Comparison of ENCODE assay signal across 26 cellular contexts in genomic region chr6:1416820-1417219, GRCh38. TPM values are rescaled to one million over a fixed set of nuclear protein-coding genes. Genes with fewer than 3 reads are reported as not detected.
DNase-seq lines count a peak whose midpoint lies in the region; ATAC-seq, FAIRE-seq and TF ChIP-seq lines count a peak whose summit lies in the region.
"Had no signal": no experiment of that assay in that cellular context is flagged by ENCODE, and none has a peak within 500 bp of the region (broad histone marks: within the 10 kb centered on the region; RNA-seq: fewer than 3 reads in every experiment).

No MANE protein-coding gene starts in this region.

- WGBS in HepG2 (ENCODE audit: low lambda C conversion rate) = 33% methylated on average over 10 of the region's 11 CpGs
- WGBS in gastroesophageal sphincter (ENCODE audit: low coverage in 1 of 2), 2 donors = 81 to 92% methylated on average over 4 to 5 of the region's 11 CpGs

- H3K4me1 ChIP-seq in GM23338 (ENCODE audit: insufficient read depth) (0 out of 2 replicates have a peak, but pooled peaks cover 4% of the 10 kb centered on the region), SJSA1 (replicated peaks) (peaks cover 39% of the 10 kb centered on the region), HepG2 (ENCODE audit: insufficient read depth, low read length) (no peaks in the 10 kb centered on the region), gastroesophageal sphincter (peaks cover 0 to 4% (median 0%) of the 10 kb centered on the region in 3 donors)
- H3K4me1 ChIP-seq: A549; BE2C; BLaER1 treated with 17β-estradiol and CSF1 and Interleukin-3, amounts not matched to agents 10 nM and 100 nM; HAP-1 had no signal

- H3K4me3 Mint-ChIP-seq in GM23338 = no peak overlapping the region
- no peak overlapping the region for H3K4me3 Mint-ChIP-seq in stimulated activated effector memory CD8-positive, alpha-beta T cell treated with anti-CD3 and anti-CD28 coated beads, Interleukin-12 subunit alpha, Interleukin-12 subunit beta, amount 100 ng/mL, for 72 hours
- H3K4me3 Mint-ChIP-seq in activated CD4-positive, alpha-beta T cell treated with anti-CD3 and anti-CD28 coated beads, Interleukin-2, amount 10 ng/mL, durations not matched to agents 7 days and 5 days = no peak overlapping the region
- H3K4me3 Mint-ChIP-seq: CD14-positive monocyte; CD4-positive, alpha-beta T cell; HFFc6 had no signal

- ATAC-seq in GM23338 = no peak; the same call in 1 of the 3 replicates
- no peak; the same call in 2 of the 3 replicates for ATAC-seq in HepG2
- peak; percentile 19 for ATAC-seq in stimulated activated effector memory CD8-positive, alpha-beta T cell treated with anti-CD3 and anti-CD28 coated beads, Interleukin-12 subunit alpha, Interleukin-12 subunit beta, amount 100 ng/mL, for 72 hours
- ATAC-seq in gastroesophageal sphincter = no peak
- ATAC-seq: GM12878 had no signal

- FAIRE-seq in HepG2 (lab: Jason Lieb, UNC) = no peak
- FAIRE-seq: A549, D721Med, GM12878, GM19239 had no signal

- H3K27me3 ChIP-seq in GM23338 (ENCODE audit: insufficient read depth) = no peaks in the 10 kb centered on the region
- no peaks in the 10 kb centered on the region for H3K27me3 ChIP-seq in SJSA1 (replicated peaks)
- H3K27me3 ChIP-seq in HepG2 (ENCODE audit: control insufficient read depth in 1 of 2, insufficient read depth in 2 of 2, low read length in 2 of 2) = peaks cover 7 to 46% of the 10 kb centered on the region in 2 experiments; a peak in 4 of 5 replicates
- H3K27me3 ChIP-seq in gastroesophageal sphincter = no peaks in the 10 kb centered on the region
- H3K27me3 ChIP-seq: BLaER1 treated with 17β-estradiol and CSF1 and Interleukin-3, amounts not matched to agents 10 nM and 100 nM had no signal

- POLR2A ChIA-PET in HepG2 (lab: Yijun Ruan, JAX) = no interaction called here
- POLR2A ChIA-PET in activated CD4-positive, alpha-beta T cell treated with anti-CD3 and anti-CD28 coated beads, Interleukin-2, amount 10 ng/mL, durations not matched to agents 7 days and 5 days (lab: Charles Lee) = no interaction called here

- TF ChIP-seq POLR2A in HepG2 (IDR thresholded peaks at IDR 0.05; ENCODE audit: insufficient read depth in 1 of 2, low read depth in 2 of 2, low read length in 2 of 2) = no peak
- TF ChIP-seq POLR2A in gastroesophageal sphincter (IDR thresholded peaks at IDR 0.05) = no peak

- no peaks in the 10 kb centered on the region for H3K9me2 ChIP-seq in GM23338 (ENCODE audit: insufficient read depth)

- in situ Hi-C loops in HepG2 (cut with HindIII; ENCODE audit: extremely low pct_ligation_motif_present, low pct_unique_long_range_greater_than_20kb) = no loop called here

- CTCF ChIA-PET in HepG2 (lab: Yijun Ruan, JAX; ENCODE audit: low intra/inter-chr PET ratio, low total read pairs) = no interaction called here
- CTCF ChIA-PET in activated CD4-positive, alpha-beta T cell treated with anti-CD3 and anti-CD28 coated beads, Interleukin-2, amount 10 ng/mL, durations not matched to agents 7 days and 5 days (lab: Charles Lee) = no interaction called here

- H3K27ac Mint-ChIP-seq in GM23338 = no peak overlapping the region
- H3K27ac Mint-ChIP-seq in stimulated activated effector memory CD8-positive, alpha-beta T cell treated with anti-CD3 and anti-CD28 coated beads, Interleukin-12 subunit alpha, Interleukin-12 subunit beta, amount 100 ng/mL, for 72 hours = no peak overlapping the region
- H3K27ac Mint-ChIP-seq in activated CD4-positive, alpha-beta T cell treated with anti-CD3 and anti-CD28 coated beads, Interleukin-2, amount 10 ng/mL, durations not matched to agents 7 days and 5 days = no peak overlapping the region
- H3K27ac Mint-ChIP-seq: CD14-positive monocyte; CD4-positive, alpha-beta T cell; CD8-positive, alpha-beta memory T cell; HFFc6 had no signal

- H3F3A ChIP-seq in GM23338 (replicated peaks; ENCODE audit: low read depth) = no peaks in the 10 kb centered on the region

- TF ChIP-seq RAD21 in HepG2 (CRISPR knock-in tag; IDR thresholded peaks at IDR 0.05) = no peak

- H3K4me3 ChIP-seq in GM23338 (no peak overlapping the region), SJSA1 (no peak overlapping the region), HepG2 (replicated peaks in 1 of 3; ENCODE audit: insufficient read depth in 1 of 3, low read depth in 2 of 3, low read length in 3 of 3) (no peak overlapping the region), gastroesophageal sphincter (no peak overlapping the region)
- H3K4me3 ChIP-seq: A549; BLaER1 treated with 17β-estradiol and CSF1 and Interleukin-3, amounts not matched to agents 10 nM and 100 nM; GM12878; GM23248; HAP-1 had no signal

- H3K9me3 ChIP-seq in SJSA1 (replicated peaks) = no peaks in the 10 kb centered on the region
- H3K9me3 ChIP-seq in HepG2 (ENCODE audit: low read length) = no peaks in the 10 kb centered on the region
- no peaks in the 10 kb centered on the region for H3K9me3 ChIP-seq in gastroesophageal sphincter
- H3K9me3 ChIP-seq: A549, BE2C, HAP-1 had no signal

- TF ChIP-seq EP300 in HepG2 (IDR thresholded peaks at IDR 0.05; ENCODE audit: low read depth in 2 of 2, low read length in 2 of 2) (no peak), HepG2 (CRISPR knock-in tag; IDR thresholded peaks at IDR 0.05; ENCODE audit: borderline replicate concordance) (no peak), gastroesophageal sphincter (IDR thresholded peaks at IDR 0.05) (no peak)

- no peak overlapping the region for H3K9ac ChIP-seq in HepG2 (ENCODE audit: insufficient read depth, low read depth, low read length)
- H3K9ac ChIP-seq: BLaER1 treated with 17β-estradiol and CSF1 and Interleukin-3, amounts not matched to agents 10 nM and 100 nM; GM23248 had no signal

- BruUV-seq in HepG2 (replicated peaks; lab: Mats Ljungman, UMichigan) = no TSS peak

- H4K20me1 ChIP-seq in GM23338 (replicated peaks; ENCODE audit: insufficient read depth) (no peaks in the 10 kb centered on the region), HepG2 (ENCODE audit: insufficient read depth, low read length) (no peaks in the 10 kb centered on the region)
- H4K20me1 ChIP-seq: BLaER1 treated with 17β-estradiol and CSF1 and Interleukin-3, amounts not matched to agents 10 nM and 100 nM had no signal

- H3K36me3 ChIP-seq in GM23338 (ENCODE audit: insufficient read depth) (no peaks in the 10 kb centered on the region), SJSA1 (no peaks in the 10 kb centered on the region), HepG2 (replicated peaks in 1 of 2; ENCODE audit: control insufficient read depth in 1 of 2, insufficient read depth in 2 of 2, low read length in 2 of 2) (no peaks in the 10 kb centered on the region), gastroesophageal sphincter (no peaks in the 10 kb centered on the region)
- H3K36me3 ChIP-seq: BE2C; BLaER1 treated with 17β-estradiol and CSF1 and Interleukin-3, amounts not matched to agents 10 nM and 100 nM; HAP-1 had no signal

- no peak overlapping the region for H3K27ac ChIP-seq in GM23338 (ENCODE audit: low read depth)
- H3K27ac ChIP-seq in SJSA1 = peak overlapping the region; percentile 50
- no peak overlapping the region for H3K27ac ChIP-seq in HepG2 (ENCODE audit: extremely low read length, insufficient read depth, low read length)
- H3K27ac ChIP-seq in gastroesophageal sphincter = no peak overlapping the region
- H3K27ac ChIP-seq: A549; BLaER1 treated with 17β-estradiol and CSF1 and Interleukin-3, amounts not matched to agents 10 nM and 100 nM; GM23248 had no signal

- no peaks in the 10 kb centered on the region for H3K79me2 ChIP-seq in GM23338 (replicated peaks; ENCODE audit: insufficient read depth)
- no peaks in the 10 kb centered on the region for H3K79me2 ChIP-seq in HepG2 (ENCODE audit: insufficient read depth, low read length)

- 0 out of 2 replicates have a peak overlapping the region, but pooled peaks have one; percentile 28 for H2AFZ ChIP-seq in GM23338
- no peak overlapping the region for H2AFZ ChIP-seq in HepG2 (ENCODE audit: low read length)
- H2AFZ ChIP-seq: GM23248 had no signal

- TF ChIP-seq CTCF in GM23338 (conservative IDR thresholded peaks at IDR 0.05; ENCODE audit: low read depth in 2 of 2) (no peak), HepG2 (CRISPR knock-in tag; IDR thresholded peaks at IDR 0.05) (no peak), gastroesophageal sphincter (IDR thresholded peaks at IDR 0.05) (no peak)

- H3K4me1 Mint-ChIP-seq in GM23338 = peaks cover 11% of the 10 kb centered on the region
- no peaks in the 10 kb centered on the region for H3K4me1 Mint-ChIP-seq in stimulated activated effector memory CD8-positive, alpha-beta T cell treated with anti-CD3 and anti-CD28 coated beads, Interleukin-12 subunit alpha, Interleukin-12 subunit beta, amount 100 ng/mL, for 72 hours
- H3K4me1 Mint-ChIP-seq in activated CD4-positive, alpha-beta T cell treated with anti-CD3 and anti-CD28 coated beads, Interleukin-2, amount 10 ng/mL, durations not matched to agents 7 days and 5 days = no peaks in the 10 kb centered on the region
- H3K4me1 Mint-ChIP-seq: CD14-positive monocyte; CD8-positive, alpha-beta memory T cell had no signal

- peaks cover 6% of the 10 kb centered on the region; the same call in 2 of the 3 replicates for H3K36me3 Mint-ChIP-seq in GM23338 (ENCODE audit: low read depth)
- H3K36me3 Mint-ChIP-seq in stimulated activated effector memory CD8-positive, alpha-beta T cell treated with anti-CD3 and anti-CD28 coated beads, Interleukin-12 subunit alpha, Interleukin-12 subunit beta, amount 100 ng/mL, for 72 hours = no peaks in the 10 kb centered on the region
- no peaks in the 10 kb centered on the region for H3K36me3 Mint-ChIP-seq in activated CD4-positive, alpha-beta T cell treated with anti-CD3 and anti-CD28 coated beads, Interleukin-2, amount 10 ng/mL, durations not matched to agents 7 days and 5 days (ENCODE audit: low read depth)
- H3K36me3 Mint-ChIP-seq: CD14-positive monocyte; CD8-positive, alpha-beta memory T cell had no signal

- intact Hi-C loops in HepG2 (cut with micrococcal nuclease; ENCODE audit: unreplicated experiment) = no loop called here

- peaks cover 12% of the 10 kb centered on the region for H3K9me3 Mint-ChIP-seq in GM23338
- peaks cover 4% of the 10 kb centered on the region for H3K9me3 Mint-ChIP-seq in stimulated activated effector memory CD8-positive, alpha-beta T cell treated with anti-CD3 and anti-CD28 coated beads, Interleukin-12 subunit alpha, Interleukin-12 subunit beta, amount 100 ng/mL, for 72 hours
- H3K9me3 Mint-ChIP-seq in activated CD4-positive, alpha-beta T cell treated with anti-CD3 and anti-CD28 coated beads, Interleukin-2, amount 10 ng/mL, durations not matched to agents 7 days and 5 days = peaks cover 5% of the 10 kb centered on the region
- H3K9me3 Mint-ChIP-seq: HFFc6 had no signal

- H3K4me2 ChIP-seq in GM23338 (no peak overlapping the region), HepG2 (ENCODE audit: low read depth, low read length) (no peak overlapping the region)
- H3K4me2 ChIP-seq: A549; BLaER1 treated with 17β-estradiol and CSF1 and Interleukin-3, amounts not matched to agents 10 nM and 100 nM had no signal

- no peaks in the 10 kb centered on the region for H3K27me3 Mint-ChIP-seq in GM23338 (ENCODE audit: insufficient read depth, low read depth, poor library complexity)
- H3K27me3 Mint-ChIP-seq in activated CD4-positive, alpha-beta T cell treated with anti-CD3 and anti-CD28 coated beads, Interleukin-2, amount 10 ng/mL, durations not matched to agents 7 days and 5 days = peaks cover 19% of the 10 kb centered on the region

- no peak for DNase-seq in GM23338 (ENCODE audit: low spot score)
- peak in 1 of 2 experiments; percentile 15 for DNase-seq in SJSA1 (ENCODE audit: low read depth in 1 of 2, low spot score in 2 of 2)
- no peak for DNase-seq in HepG2 (ENCODE audit: low spot score)
- DNase-seq in stimulated activated effector memory CD8-positive, alpha-beta T cell treated with anti-CD3 and anti-CD28 coated beads, Interleukin-12 subunit alpha, Interleukin-12 subunit beta, amount 100 ng/mL, for 72 hours (ENCODE audit: low spot score in 2 of 2) = no peak
- no peak for DNase-seq in activated CD4-positive, alpha-beta T cell treated with anti-CD3 and anti-CD28 coated beads, Interleukin-2, amount 10 ng/mL, durations not matched to agents 7 days and 5 days
- DNase-seq in stimulated activated CD4-positive, alpha-beta T cell treated with anti-CD3 and anti-CD28 coated beads, Interleukin-4, amount 100 ng/mL, for 24 hours = no peak
- DNase-seq: 8988T; ACHN; AML-193; BE2C; CD4-positive, alpha-beta T cell; CD8-positive, alpha-beta memory T cell; DMS 273 treated with DMSO at 0.1 percent for 48 hours; DMS79; EL; GDM1; GM23248; HFFc6 had no signal

RNA-seq across cellular contexts. Expression of gene FOXF2, which starts 27.4 kb away (rescaled TPM):
- not detected in 2 replicates for total RNA-seq in GM23338 (2014; rRNA removed; shearing (Covaris generic))
- not detected in 2 replicates for polyA plus RNA-seq in GM23338 (2016; fragmentation: Nextera tagmentation; extraction: Ambion mirVana)
- total RNA-seq in SJSA1 (2014; rRNA removed; shearing (Covaris generic)) = 48.2 and 51.6 TPM in 2 replicates
- total RNA-seq in HepG2 (2016; rRNA removed; fragmentation: Illumina TruSeq; extraction: Trizol) = not detected in 2 replicates
- total RNA-seq in HepG2 (2016; cell fraction: cytosol; rRNA removed; fragmentation: Illumina TruSeq; extraction: Trizol; ENCODE audit: low read depth) = not detected in 2 replicates
- total RNA-seq in HepG2 (2016; cell fraction: insoluble cytoplasmic fraction; rRNA removed; fragmentation: Illumina TruSeq; extraction: Trizol) = not detected in 2 replicates
- total RNA-seq in HepG2 (2016; cell fraction: membrane; rRNA removed; fragmentation: Illumina TruSeq; extraction: Trizol) = not detected in 2 replicates
- total RNA-seq in HepG2 (2016; cell fraction: nucleus; rRNA removed; fragmentation: Illumina TruSeq; extraction: Trizol) = not detected in 2 replicates
- not detected in 2 replicates for polyA plus RNA-seq in HepG2 (2011; rRNA removed)
- 0.03 TPM in 2 replicates for polyA plus RNA-seq in HepG2 (2011; cell fraction: cytosol; rRNA removed)
- polyA plus RNA-seq in HepG2 (2011; cell fraction: nucleus; rRNA removed) = not detected in 2 replicates
- not detected in 2 replicates for polyA plus RNA-seq in HepG2 (2012)
- not detected in 2 replicates for polyA plus RNA-seq in HepG2 (2016; cell fraction: cytosol; fragmentation: Illumina TruSeq; extraction: Trizol; ENCODE audit: low read depth)
- not detected in 2 replicates for polyA plus RNA-seq in HepG2 (2016; cell fraction: insoluble cytoplasmic fraction; fragmentation: Illumina TruSeq; extraction: Trizol; ENCODE audit: low read depth)
- polyA plus RNA-seq in HepG2 (2016; cell fraction: membrane; fragmentation: Illumina TruSeq; extraction: Trizol; ENCODE audit: low read depth) = not detected in 2 replicates
- not detected in 2 replicates for polyA plus RNA-seq in HepG2 (2016; cell fraction: nucleus; fragmentation: Illumina TruSeq; extraction: Trizol; ENCODE audit: insufficient read depth, low read depth)
- polyA minus RNA-seq in HepG2 (2011; rRNA and poly(A)+ RNA removed; ENCODE audit: low replicate concordance) = 33.4 TPM in 1 of 2 replicates, not detected in the other
- 0.26 and 0.30 TPM in 2 replicates for polyA minus RNA-seq in HepG2 (2011; cell fraction: cytosol; rRNA and poly(A)+ RNA removed)
- polyA minus RNA-seq in HepG2 (2011; cell fraction: nucleus; rRNA and poly(A)+ RNA removed) = 0.13 TPM in 1 of 2 replicates, not detected in the other
- not detected for total RNA-seq in activated CD4-positive, alpha-beta T cell treated with anti-CD3 and anti-CD28 coated beads, Interleukin-2, amount 10 ng/mL, durations not matched to agents 7 days and 5 days
- total RNA-seq in gastroesophageal sphincter = 100 to 1,000 TPM in 2 of 4 donors, 10 to 100 TPM in 2; 41.7 to 154 (median 91.9) TPM
- total RNA-seq: CD4-positive, alpha-beta T cell; CD8-positive, alpha-beta memory T cell; GM12878 had no signal
- polyA plus RNA-seq: CD14-positive monocyte; CD8-positive, alpha-beta memory T cell; GM12878 had no signal

Comparison
In these comparisons a context has a peak if more than half of its experiments do, and no peak if none do; other contexts are left out.
1. RNA of gene FOXF2, which starts 27.4 kb away (total RNA-seq): 41.7 to 154 TPM in gastroesophageal sphincter and 48.2 to 51.6 TPM in SJSA1; not detected in HepG2, not detected in GM23338 and not detected in activated CD4-positive, alpha-beta T cell treated with anti-CD3 and anti-CD28 coated beads, Interleukin-2, amount 10 ng/mL, durations not matched to agents 7 days and 5 days; every median in the first group is over 10 times any median in the second.